In the genomic region with DNA sequence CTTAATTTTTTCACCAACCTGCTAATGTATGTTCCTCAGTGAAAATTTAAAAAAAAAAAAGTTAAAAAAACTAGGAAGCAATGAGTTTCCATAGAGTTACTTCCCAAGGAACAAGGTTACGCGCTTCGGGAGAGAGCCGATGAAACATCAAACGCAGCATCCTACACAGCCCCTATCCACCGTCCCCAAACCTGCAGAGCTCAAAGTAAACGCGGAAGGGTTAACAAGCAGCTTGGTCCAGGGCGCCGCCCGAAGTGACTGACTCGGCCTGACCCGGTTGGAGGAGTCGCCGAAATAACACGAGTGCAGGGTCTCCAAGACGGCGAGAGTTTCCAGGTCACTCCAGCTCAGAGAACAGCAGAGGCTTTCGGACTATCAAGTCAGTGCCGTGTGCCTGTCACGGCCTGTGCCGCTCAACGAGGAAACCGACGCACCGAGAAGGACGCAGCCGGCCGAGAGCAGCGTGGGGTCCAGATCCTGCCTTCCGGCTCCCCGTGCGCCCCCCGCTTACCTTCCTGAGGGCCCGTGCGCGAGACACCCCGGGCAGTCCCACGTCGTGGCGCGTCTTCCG, we compare ENCODE assay signal across 8 cellular contexts. TPM values are rescaled to one million over a fixed set of nuclear protein-coding genes. Genes with fewer than 3 reads are reported as not detected.
DNase-seq lines count a peak whose midpoint lies in the region; TF ChIP-seq lines count a peak whose summit lies in the region.

No MANE protein-coding gene starts in this region.

- WGBS in adipose tissue, 3 donors = 0 to 1% (median 0%) methylated on average over 41 to 43 of the region's 43 CpGs

- H3K4me3 ChIP-seq in retinal pigment epithelial cell (ENCODE audit: low read length) = peak overlapping the region; percentile 86

- H3K27ac ChIP-seq in adipose tissue (ENCODE audit: low read depth, low read length) = peak overlapping the region; percentile 59

- POLR2A ChIA-PET in HEK293T (lab: Yijun Ruan, JAX) = interaction anchor here (0.6 to 4.5 kb wide), 18 partner anchors 9 to 494 kb away, joined by 3 to 34 read pairs (median 4); a partner anchor contains a TSS

- no peak for TF ChIP-seq CTCF in retinal pigment epithelial cell (conservative IDR thresholded peaks at IDR 0.05; ENCODE audit: low read depth, low read length)

- DNase-seq in activated CD8-positive, alpha-beta memory T cell treated with anti-CD3 and anti-CD28 coated beads, Interleukin-2, amount 50 U/mL, for 4 hours = peak; percentile 42
- DNase-seq in activated CD8-positive, alpha-beta memory T cell treated with anti-CD3 and anti-CD28 coated beads, Interleukin-2, amount 50 U/mL, for 48 hours = no peak
- DNase-seq in HEK293T (ENCODE audit: extremely low spot score) = peak; percentile 48
- peak; percentile 84 for DNase-seq in NAMALWA (ENCODE audit: low spot score)
- peak; percentile 52 for DNase-seq in hepatic stellate cell (ENCODE audit: low spot score)
- peak; percentile 16 for DNase-seq in retinal pigment epithelial cell (ENCODE audit: low read depth)
- no peak for DNase-seq in activated gamma-delta T cell treated with Interleukin-2 at 50 U/mL for 16 hours

- CTCF ChIA-PET in HEK293T (lab: Yijun Ruan, JAX) = interaction anchor here (0.6 to 2.2 kb wide), 4 partner anchors 11 to 124 kb away, joined by 3 to 10 read pairs (median 4); no protein-coding TSS in a partner anchor

TF ChIP-seq in HEK293T, 16 proteins besides CTCF, POLR2A, EP300 and RAD21:
- TF ChIP-seq SUZ12 (IDR thresholded peaks at IDR 0.05) (no peak), LEF1 (IDR thresholded peaks at IDR 0.05; ENCODE audit: borderline replicate concordance) (peak; percentile 37; the same call in 1 of the 2 replicates), FOXK2 (IDR thresholded peaks at IDR 0.05) (no peak), HDGF (IDR thresholded peaks at IDR 0.05; ENCODE audit: borderline replicate concordance) (peak; percentile 80; the same call in 1 of the 2 replicates), TARDBP (IDR thresholded peaks at IDR 0.05) (no peak), BHLHE40 (IDR thresholded peaks at IDR 0.05; ENCODE audit: borderline replicate concordance) (no peak), FOXA1 (IDR thresholded peaks at IDR 0.05) (no peak), ELF4 (IDR thresholded peaks at IDR 0.05) (no peak), SP1 (IDR thresholded peaks at IDR 0.05) (no peak)

RNA-seq across cellular contexts. Expression of a gene that starts 0.5 kb away (rescaled TPM):
- polyA plus RNA-seq in adipose tissue = 10 to 100 TPM; 19.2 to 22.6 (median 19.9) TPM

RNA-seq across cellular contexts. Expression of a gene that starts 0.7 kb away (rescaled TPM):
- 1 to 10 TPM; 3.4 to 5.4 (median 3.4) TPM for polyA plus RNA-seq in adipose tissue

Comparison
In these comparisons a context has a peak if more than half of its experiments do, and no peak if none do; other contexts are left out.
1. DNase-seq: peak in activated CD8-positive, alpha-beta memory T cell treated with anti-CD3 and anti-CD28 coated beads, Interleukin-2, amount 50 U/mL, for 4 hours (single experiment), HEK293T (single experiment), NAMALWA (single experiment), hepatic stellate cell (single experiment) and retinal pigment epithelial cell (single experiment); none in activated CD8-positive, alpha-beta memory T cell treated with anti-CD3 and anti-CD28 coated beads, Interleukin-2, amount 50 U/mL, for 48 hours (single experiment) and activated gamma-delta T cell treated with Interleukin-2 at 50 U/mL for 16 hours (single experiment).